ENCODE assay signal across 1 cellular context in genomic region chr4:152431287-152431686, GRCh38.
TF ChIP-seq lines count a peak whose summit lies in the region.

No MANE protein-coding gene starts in this region.

TF ChIP-seq in WTC11, 78 proteins besides CTCF, POLR2A, EP300 and RAD21 (continued from another document):
- no peak for TF ChIP-seq CDX4 (CRISPR knock-in tag; IDR thresholded peaks at IDR 0.05; ENCODE audit: borderline replicate concordance)
- no peak for TF ChIP-seq E2F1 (CRISPR knock-in tag; IDR thresholded peaks at IDR 0.05)
- TF ChIP-seq ZNF281 (CRISPR knock-in tag; IDR thresholded peaks at IDR 0.05) = no peak
- no peak for TF ChIP-seq FOXP1 (CRISPR knock-in tag; IDR thresholded peaks at IDR 0.05; ENCODE audit: borderline replicate concordance)
- TF ChIP-seq STAT6 (CRISPR knock-in tag; conservative IDR thresholded peaks at IDR 0.05; ENCODE audit: low read depth) = no peak
- no peak for TF ChIP-seq IRF1 (CRISPR knock-in tag; IDR thresholded peaks at IDR 0.05)
